In the genomic region with DNA sequence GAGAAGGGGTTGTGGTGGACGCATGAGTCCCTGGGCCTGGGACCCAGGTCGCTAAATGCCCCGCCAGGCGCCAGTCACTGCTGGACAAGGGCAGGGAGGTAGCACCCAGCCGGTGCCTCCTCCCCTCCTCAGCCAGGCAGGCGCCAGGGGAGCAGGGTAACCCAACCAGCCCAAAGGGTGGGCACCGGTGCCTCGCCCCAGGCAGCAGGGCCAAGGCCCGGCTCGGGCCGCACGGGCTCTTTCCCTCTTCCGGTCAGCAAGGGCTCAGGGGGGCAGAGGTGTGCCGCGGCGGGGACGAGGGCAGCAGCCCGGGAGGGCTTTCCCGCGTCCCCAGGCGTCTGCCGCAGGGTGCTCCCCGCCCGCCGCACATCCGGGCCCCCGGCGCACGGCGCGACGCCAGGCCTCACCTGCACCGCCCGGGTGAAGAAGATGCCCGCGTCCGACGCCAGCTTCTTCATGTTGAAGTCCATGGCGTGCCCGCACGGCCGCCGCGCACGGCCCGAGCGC, we compare ENCODE assay signal across 8 cellular contexts. TPM values are rescaled to one million over a fixed set of nuclear protein-coding genes. Genes with fewer than 3 reads are reported as not detected.
DNase-seq lines count a peak whose midpoint lies in the region; ATAC-seq and TF ChIP-seq lines count a peak whose summit lies in the region.

No MANE protein-coding gene starts in this region.

- CTCF ChIA-PET in CD8-positive, alpha-beta memory T cell (lab: Charles Lee): interaction anchor here (0.9 to 1.0 kb wide), 3 partner anchors 10 to 40 kb away, joined by 3 to 4 read pairs (median 3); no protein-coding TSS in a partner anchor

- TF ChIP-seq CTCF in choroid plexus epithelial cell (conservative IDR thresholded peaks at IDR 0.05; ENCODE audit: low read depth, low read length) (no peak), thyroid gland (IDR thresholded peaks at IDR 0.05) (peak in 1 of 6 experiments; percentile 16)

- peak overlapping the region; percentile 87 for H4K8ac ChIP-seq in mesenchymal stem cell (ENCODE audit: low read length)

- no peaks in the 10 kb centered on the region for H3K27me3 ChIP-seq in CD8-positive, alpha-beta memory T cell (ENCODE audit: insufficient read depth, low read length, poor library complexity, severe bottlenecking)
- H3K27me3 ChIP-seq in mesenchymal stem cell (ENCODE audit: control insufficient read depth in 1 of 2, insufficient read depth in 1 of 2, low read length in 2 of 2): no peaks in the 10 kb centered on the region
- H3K27me3 ChIP-seq in thyroid gland: no peaks in the 10 kb centered on the region

- peak overlapping the region; percentile 50 for H3K4me2 ChIP-seq in mesenchymal stem cell (ENCODE audit: low read length, poor library complexity, severe bottlenecking)

- H3K27ac Mint-ChIP-seq in CD8-positive, alpha-beta memory T cell: peak overlapping the region in 6 of 8 donors; percentile 72 to 92 (median 80)

- no peaks in the 10 kb centered on the region for H3K36me3 ChIP-seq in CD8-positive, alpha-beta memory T cell (ENCODE audit: insufficient read depth, low read length)
- H3K36me3 ChIP-seq in mesenchymal stem cell (ENCODE audit: control insufficient read depth in 1 of 2, insufficient read depth in 2 of 2, low read depth in 1 of 2, low read length in 2 of 2) (peaks cover 0 to 3% of the 10 kb centered on the region in 2 experiments), thyroid gland (no peaks in the 10 kb centered on the region)

- no peaks in the 10 kb centered on the region for H3K9me3 Mint-ChIP-seq in CD8-positive, alpha-beta memory T cell

- TF ChIP-seq POLR2A in thyroid gland (IDR thresholded peaks at IDR 0.05): no peak

- peak overlapping the region; percentile 77 to 83 for H3K18ac ChIP-seq in mesenchymal stem cell (ENCODE audit: low read depth in 1 of 2, low read length in 2 of 2)

- no peaks in the 10 kb centered on the region for H3K27me3 Mint-ChIP-seq in CD8-positive, alpha-beta memory T cell

- peaks cover 16% of the 10 kb centered on the region for H3K4me1 ChIP-seq in CD8-positive, alpha-beta memory T cell (ENCODE audit: insufficient read depth, low read length)
- H3K4me1 ChIP-seq in mesenchymal stem cell (ENCODE audit: control insufficient read depth, insufficient read depth, low read depth, low read length) (peaks cover 32% of the 10 kb centered on the region), thyroid gland (peaks cover 16 to 28% of the 10 kb centered on the region in 2 donors)

- peaks cover 8% of the 10 kb centered on the region for H3K79me1 ChIP-seq in mesenchymal stem cell (replicated peaks; ENCODE audit: low read length, poor library complexity, severe bottlenecking)

- POLR2A ChIA-PET in CD8-positive, alpha-beta memory T cell (lab: Charles Lee): interaction anchor here (0.8 to 2.1 kb wide), 5 partner anchors 8 to 339 kb away, joined by 3 to 7 read pairs (median 5); a partner anchor contains a TSS

- H2BK15ac ChIP-seq in mesenchymal stem cell (ENCODE audit: low read depth, poor library complexity, severe bottlenecking): no peak overlapping the region

- H2BK120ac ChIP-seq in mesenchymal stem cell (ENCODE audit: low read depth, low read length): no peak overlapping the region

- peak overlapping the region; percentile 40 for H3K27ac ChIP-seq in CD8-positive, alpha-beta memory T cell (ENCODE audit: low read depth, low read length)
- no peak overlapping the region for H3K27ac ChIP-seq in mesenchymal stem cell (ENCODE audit: low read length, poor library complexity, severe bottlenecking)
- H3K27ac ChIP-seq in thyroid gland: peak overlapping the region in 2 of 3 donors; percentile 31 to 67

- H3K23ac ChIP-seq in mesenchymal stem cell (ENCODE audit: low read length in 2 of 2): peak overlapping the region; percentile 42 to 83

- peak overlapping the region in 1 of 2 experiments; percentile 15 for H2BK12ac ChIP-seq in mesenchymal stem cell (ENCODE audit: low read length in 2 of 2)

- peak; percentile 37 for ATAC-seq in GM19025 (IDR thresholded peaks at IDR 0.05; ENCODE audit: low read depth, unreplicated experiment)
- ATAC-seq in HG03175 (IDR thresholded peaks at IDR 0.05; ENCODE audit: unreplicated experiment): peak; percentile 41

- WGBS in mesenchymal stem cell: 3% methylated on average over 33 of the region's 47 CpGs
- WGBS in thyroid gland, 2 donors: 5 to 20% methylated on average over 1 to 26 of the region's 47 CpGs

- peak overlapping the region; percentile 66 for H2AFZ ChIP-seq in mesenchymal stem cell (ENCODE audit: low read depth, low read length)

- H2AK5ac ChIP-seq in mesenchymal stem cell (ENCODE audit: low read length, severe bottlenecking): peak overlapping the region; percentile 84

- peaks cover 0 to 3% (median 0%) of the 10 kb centered on the region in 3 donors for H3K36me3 Mint-ChIP-seq in CD8-positive, alpha-beta memory T cell

- peak overlapping the region; percentile 67 for H4K91ac ChIP-seq in mesenchymal stem cell (ENCODE audit: low read length)

- peak overlapping the region; percentile 80 to 88 (median 86) for H3K4me3 Mint-ChIP-seq in CD8-positive, alpha-beta memory T cell

- peak overlapping the region; percentile 84 for H3K9ac ChIP-seq in mesenchymal stem cell (ENCODE audit: low read length)

- peak in 3 of 5 donors; percentile 80 to 86 (median 85) for DNase-seq in CD8-positive, alpha-beta memory T cell
- DNase-seq in RPMI8226 (peak; percentile 84), choroid plexus epithelial cell (ENCODE audit: low read depth) (no peak), mesenchymal stem cell (peak; percentile 28), thyroid gland (peak; percentile 74), islet precursor cell (no peak)

- peaks cover 19 to 30% (median 23%) of the 10 kb centered on the region in 3 donors for H3K4me1 Mint-ChIP-seq in CD8-positive, alpha-beta memory T cell

- peak overlapping the region in 1 of 2 experiments; percentile 93 for H3K14ac ChIP-seq in mesenchymal stem cell (ENCODE audit: low read length in 2 of 2)

- peak overlapping the region in 1 of 2 experiments; percentile 60 for H3K4ac ChIP-seq in mesenchymal stem cell (ENCODE audit: low read depth in 1 of 2, low read length in 2 of 2)

- no peak overlapping the region for H2BK5ac ChIP-seq in mesenchymal stem cell (ENCODE audit: low read depth, low read length, poor library complexity, severe bottlenecking)

- intact Hi-C loops in thyroid gland (cut with DNase I): no loop called here

- H3K4me3 ChIP-seq in CD8-positive, alpha-beta memory T cell (ENCODE audit: low read length): peak overlapping the region; percentile 44
- H3K4me3 ChIP-seq in choroid plexus epithelial cell (ENCODE audit: low read depth, low read length): peak overlapping the region; percentile 70
- peak overlapping the region; percentile 76 to 93 for H3K4me3 ChIP-seq in mesenchymal stem cell (ENCODE audit: insufficient read depth in 1 of 2, low read depth in 1 of 2, low read length in 2 of 2)
- H3K4me3 ChIP-seq in thyroid gland (replicated peaks in 1 of 3): peak overlapping the region; percentile 40 to 51 (median 43)

- H3K9me3 ChIP-seq in CD8-positive, alpha-beta memory T cell (ENCODE audit: low read length): no peaks in the 10 kb centered on the region
- no peaks in the 10 kb centered on the region for H3K9me3 ChIP-seq in mesenchymal stem cell (ENCODE audit: control insufficient read depth, low read length)
- H3K9me3 ChIP-seq in thyroid gland: no peaks in the 10 kb centered on the region

RNA-seq across cellular contexts. Expression of a gene that starts 0.4 kb away (rescaled TPM):
- total RNA-seq in CD8-positive, alpha-beta memory T cell: 10 to 100 TPM; 55.0 to 58.3 TPM
- 36.2 TPM for polyA plus RNA-seq in CD8-positive, alpha-beta memory T cell
- 29.7 TPM for polyA plus RNA-seq in mesenchymal stem cell (2013, experiment 1 of 2)
- polyA plus RNA-seq in mesenchymal stem cell (2013, experiment 2 of 2): 30.5 TPM
- 100 to 1,000 TPM in 1 of 4 donors, 10 to 100 TPM in 3; 89.5 to 139 (median 93.7) TPM for total RNA-seq in thyroid gland

RNA-seq across cellular contexts. Expression of a gene that starts 8.7 kb away (rescaled TPM):
- 10 to 100 TPM; 35.5 to 38.8 TPM for total RNA-seq in CD8-positive, alpha-beta memory T cell
- 13.0 TPM for polyA plus RNA-seq in CD8-positive, alpha-beta memory T cell
- polyA plus RNA-seq in mesenchymal stem cell (2013, experiment 1 of 2): 8.5 TPM
- polyA plus RNA-seq in mesenchymal stem cell (2013, experiment 2 of 2): 8.1 TPM
- total RNA-seq in thyroid gland: 10 to 100 TPM; 23.9 to 78.8 (median 50.0) TPM

RNA-seq across cellular contexts. Expression of a gene that starts 53.2 kb away (rescaled TPM):
- 10 to 100 TPM; 27.8 to 30.2 TPM for total RNA-seq in CD8-positive, alpha-beta memory T cell
- 15.3 TPM for polyA plus RNA-seq in CD8-positive, alpha-beta memory T cell
- polyA plus RNA-seq in mesenchymal stem cell (2013, experiment 1 of 2): 14.0 TPM
- 13.7 TPM for polyA plus RNA-seq in mesenchymal stem cell (2013, experiment 2 of 2)
- total RNA-seq in thyroid gland: 10 to 100 TPM in 1 of 4 donors, 1 to 10 TPM in 3; 6.0 to 10.9 (median 8.3) TPM

Comparison
In these comparisons a context has a peak if more than half of its experiments do, and no peak if none do; other contexts are left out.
1. DNase-seq: peak in CD8-positive, alpha-beta memory T cell (3 of 5), RPMI8226 (single experiment), mesenchymal stem cell (single experiment) and thyroid gland (2 of 2); none in choroid plexus epithelial cell (single experiment) and islet precursor cell (single experiment).
2. Peak in every context shown above with its lines, with median percentiles within 50 percentile points of each other: H3K4me3 ChIP-seq.